29 cellular contexts compared by ENCODE assay signal in genomic region chr3:189092547-189092946, GRCh38.
"Had no signal": no experiment of that assay in that cellular context is flagged by ENCODE, and none has a peak within 500 bp of the region (broad histone marks: within the 10 kb centered on the region; RNA-seq: fewer than 3 reads in every experiment).

No MANE protein-coding gene starts in this region.

- H3K4me1 ChIP-seq: parathyroid adenoma, sigmoid colon, stomach, upper lobe of left lung had no signal

- ATAC-seq: naive thymus-derived CD4-positive, alpha-beta T cell; natural killer cell; psoas muscle; right cardiac atrium; right lobe of liver; stimulated activated effector memory CD8-positive, alpha-beta T cell treated with anti-CD3 and anti-CD28 coated beads, Interleukin-12 subunit alpha, Interleukin-12 subunit beta, amount 100 ng/mL, for 72 hours; stimulated activated naive B cell treated with anti-CD40 and anti-IgM and Interleukin-4, amounts not matched to agents 10 μg/mL and 1 μg/mL and 100 μg/mL, for 72 hours had no signal

- H3K9ac ChIP-seq: parathyroid adenoma had no signal

- H3K27me3 Mint-ChIP-seq: progenitor cell of endocrine pancreas had no signal

- H3K27me3 ChIP-seq: ovary, right lobe of liver, sigmoid colon, stomach, thyroid gland, tibial nerve, upper lobe of left lung, vagina had no signal

- H3K27ac Mint-ChIP-seq: naive thymus-derived CD4-positive, alpha-beta T cell; natural killer cell; nephron; progenitor cell of endocrine pancreas; stimulated activated effector memory CD8-positive, alpha-beta T cell treated with anti-CD3 and anti-CD28 coated beads, Interleukin-12 subunit alpha, Interleukin-12 subunit beta, amount 100 ng/mL, for 72 hours; stimulated activated naive B cell treated with anti-CD40 and anti-IgM and Interleukin-4, amounts not matched to agents 10 μg/mL and 1 μg/mL and 100 μg/mL, for 72 hours; stimulated activated naive CD8-positive, alpha-beta T cell treated with anti-CD3 and anti-CD28 coated beads, Interleukin-15, Interleukin-2, amounts not matched to agents 100 ng/mL and 50 ng/mL, for 24 hours had no signal

- DNase-seq: naive thymus-derived CD4-positive, alpha-beta T cell; natural killer cell; nucleus accumbens; ovary; posterior cingulate gyrus; psoas muscle; right cardiac atrium; right lobe of liver; sigmoid colon; small intestine; stimulated activated CD4-positive, alpha-beta T cell treated with anti-CD3 and anti-CD28 coated beads, Interleukin-15, amount 100 ng/mL, for 24 hours; stimulated activated CD4-positive, alpha-beta T cell treated with anti-CD3 and anti-CD28 coated beads, Interleukin-2, amount 100 ng/mL, for 24 hours; stimulated activated CD4-positive, alpha-beta T cell treated with anti-CD3 and anti-CD28 coated beads, Interleukin-2, amount 100 ng/mL, for 48 hours; stimulated activated CD4-positive, alpha-beta T cell treated with anti-CD3 and anti-CD28 coated beads, Interleukin-4, amount 100 ng/mL, for 24 hours; stimulated activated naive B cell treated with anti-CD40 and anti-IgM and Interleukin-4, amounts not matched to agents 10 μg/mL and 1 μg/mL and 100 μg/mL, for 72 hours; stimulated activated naive CD4-positive, alpha-beta T cell treated with Interleukin-2 at 50 U/mL for 16 hours; stomach; thyroid gland; upper lobe of left lung had no signal

- FAIRE-seq: small intestine had no signal

- H2AFZ ChIP-seq: parathyroid adenoma had no signal

- H3K4me3 ChIP-seq: ovary, psoas muscle, right lobe of liver, sigmoid colon, stomach, thoracic aorta, thyroid gland, tibial nerve, upper lobe of left lung, vagina had no signal

- H3K4me3 Mint-ChIP-seq: naive thymus-derived CD4-positive, alpha-beta T cell; natural killer cell; nephron; neural crest cell; stimulated activated effector memory CD8-positive, alpha-beta T cell treated with anti-CD3 and anti-CD28 coated beads, Interleukin-12 subunit alpha, Interleukin-12 subunit beta, amount 100 ng/mL, for 72 hours; stimulated activated naive B cell treated with anti-CD40 and anti-IgM and Interleukin-4, amounts not matched to agents 10 μg/mL and 1 μg/mL and 100 μg/mL, for 72 hours; stimulated activated naive CD8-positive, alpha-beta T cell treated with anti-CD3 and anti-CD28 coated beads, Interleukin-15, Interleukin-2, amounts not matched to agents 100 ng/mL and 50 ng/mL, for 24 hours had no signal

- H3K4me1 Mint-ChIP-seq: natural killer cell; neural crest cell; stimulated activated effector memory CD8-positive, alpha-beta T cell treated with anti-CD3 and anti-CD28 coated beads, Interleukin-12 subunit alpha, Interleukin-12 subunit beta, amount 100 ng/mL, for 72 hours; stimulated activated naive B cell treated with anti-CD40 and anti-IgM and Interleukin-4, amounts not matched to agents 10 μg/mL and 1 μg/mL and 100 μg/mL, for 72 hours had no signal

- H3K79me2 ChIP-seq: parathyroid adenoma had no signal

- H3K36me3 Mint-ChIP-seq: natural killer cell; stimulated activated effector memory CD8-positive, alpha-beta T cell treated with anti-CD3 and anti-CD28 coated beads, Interleukin-12 subunit alpha, Interleukin-12 subunit beta, amount 100 ng/mL, for 72 hours; stimulated activated naive B cell treated with anti-CD40 and anti-IgM and Interleukin-4, amounts not matched to agents 10 μg/mL and 1 μg/mL and 100 μg/mL, for 72 hours had no signal

- H3K36me3 ChIP-seq: neutrophil, ovary, right lobe of liver, sigmoid colon, stomach, thoracic aorta, thyroid gland, tibial nerve, upper lobe of left lung, vagina had no signal

- H3K9me3 ChIP-seq: neutrophil, ovary, psoas muscle, right lobe of liver, sigmoid colon, stomach, thoracic aorta, thyroid gland, upper lobe of left lung, vagina had no signal

- H3K27ac ChIP-seq: neutrophil, ovary, parathyroid adenoma, psoas muscle, right lobe of liver, sigmoid colon, stomach, thoracic aorta, thyroid gland, upper lobe of left lung, vagina had no signal

- H3K9me3 Mint-ChIP-seq: natural killer cell; neural crest cell; stimulated activated effector memory CD8-positive, alpha-beta T cell treated with anti-CD3 and anti-CD28 coated beads, Interleukin-12 subunit alpha, Interleukin-12 subunit beta, amount 100 ng/mL, for 72 hours had no signal
